Comparison of ENCODE assay signal across 25 cellular contexts in the genomic region with DNA sequence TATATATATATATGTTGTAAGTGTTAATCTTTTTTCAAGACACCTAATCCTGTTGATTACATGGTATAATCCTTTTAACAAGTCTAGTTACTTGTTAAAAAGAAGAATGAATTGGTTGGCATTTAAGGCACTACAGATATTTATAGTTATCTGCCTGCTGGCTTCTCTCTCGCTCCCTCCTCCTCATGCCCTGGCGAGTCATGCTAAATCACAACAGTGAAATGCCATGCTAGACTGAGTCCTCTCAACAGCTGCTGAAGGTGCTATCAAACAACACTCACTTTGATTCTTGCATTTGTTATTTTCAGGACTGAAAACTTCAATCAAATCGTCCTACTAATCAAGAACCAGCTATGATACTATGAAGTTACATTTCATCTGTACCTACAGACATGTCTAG. TPM values are rescaled to one million over a fixed set of nuclear protein-coding genes. Genes with fewer than 3 reads are reported as not detected.
DNase-seq lines count a peak whose midpoint lies in the region; ATAC-seq and TF ChIP-seq lines count a peak whose summit lies in the region.
"Had no signal": no experiment of that assay in that cellular context is flagged by ENCODE, and none has a peak within 500 bp of the region (broad histone marks: within the 10 kb centered on the region; RNA-seq: fewer than 3 reads in every experiment).

No MANE protein-coding gene starts in this region.

- no peak overlapping the region for H3K4me3 ChIP-seq in choroid plexus epithelial cell (ENCODE audit: low read depth, low read length)
- H3K4me3 ChIP-seq: BLaER1, GM12878, sigmoid colon, upper lobe of left lung had no signal

- intact Hi-C loops in left ventricle myocardium superior (cut with micrococcal nuclease) = no loop called here

- no peak for TF ChIP-seq CTCF in choroid plexus epithelial cell (conservative IDR thresholded peaks at IDR 0.05; ENCODE audit: low read depth, low read length)

- DNase-seq in LHCN-M2 (ENCODE audit: low read depth) = peak; percentile 72
- peak; percentile 13 for DNase-seq in choroid plexus epithelial cell (ENCODE audit: low read depth)
- DNase-seq in left ventricle myocardium superior = peak; percentile 33
- DNase-seq in superior temporal gyrus (ENCODE audit: extremely low spot score) = peak; percentile 44
- no peak for DNase-seq in activated effector memory CD4-positive, alpha-beta T cell treated with anti-CD3 and anti-CD28 coated beads, Interleukin-2, amount 50 U/mL, for 16 hours
- DNase-seq in SHP77 treated with DMSO at 0.1 percent for 48 hours (lab: John Stamatoyannopoulos, UW) = no peak
- DNase-seq: activated naive CD8-positive, alpha-beta T cell treated with anti-CD3 and anti-CD28 coated beads for 36 hours; brain microvascular endothelial cell; Calu3; dermis blood vessel endothelial cell; NCI-H1436 treated with DMSO at 0.1 percent for 48 hours; OCI-M1; sigmoid colon; SK-N-SH; stimulated activated naive CD8-positive, alpha-beta T cell treated with anti-CD3 and anti-CD28 coated beads, Interleukin-15, Interleukin-2, amounts not matched to agents 100 U/mL and 50 U/mL, for 24 hours; T-helper 9 cell; upper lobe of left lung had no signal

- ATAC-seq in left ventricle myocardium superior (peak; percentile 67), HG03196 (IDR thresholded peaks at IDR 0.05; ENCODE audit: unreplicated experiment) (no peak)
- ATAC-seq: activated CD4-positive, CD25-positive, alpha-beta regulatory T cell treated with anti-CD3 and anti-CD28 coated beads, Interleukin-2, amount 50 U/mL, for 24 hours; GM12878; stimulated activated naive CD8-positive, alpha-beta T cell treated with anti-CD3 and anti-CD28 coated beads, Interleukin-15, Interleukin-2, amounts not matched to agents 100 U/mL and 50 U/mL, for 24 hours had no signal

RNA-seq across cellular contexts. Expression of a gene that starts 15.4 kb away (rescaled TPM):
- total RNA-seq in LHCN-M2 (2014; rRNA removed) = 0.06 TPM in 1 of 2 replicates, not detected in the other
- not detected for polyA plus RNA-seq in LHCN-M2 (2012)
- total RNA-seq in left ventricle myocardium superior = 826 TPM
- total RNA-seq: activated naive CD8-positive, alpha-beta T cell treated with anti-CD3 and anti-CD28 coated beads for 36 hours; Calu3; dermis blood vessel endothelial cell; endothelial cell of umbilical vein; glomerular endothelial cell; GM12878; lung microvascular endothelial cell; omental fat pad; sigmoid colon had no signal
- polyA plus RNA-seq: endothelial cell of umbilical vein, GM12878, SK-N-SH had no signal

RNA-seq across cellular contexts. Expression of a gene that starts 31.2 kb away (rescaled TPM):
- total RNA-seq in LHCN-M2 (2014; rRNA removed) (25.8 and 35.5 TPM in 2 replicates), left ventricle myocardium superior (15.5 TPM)
- polyA plus RNA-seq in LHCN-M2 (2012) = 10.8 TPM

Comparison
In these comparisons a context has a peak if more than half of its experiments do, and no peak if none do; other contexts are left out.
1. DNase-seq: peak in LHCN-M2 (single experiment), choroid plexus epithelial cell (single experiment), left ventricle myocardium superior (single experiment) and superior temporal gyrus (single experiment); none in activated effector memory CD4-positive, alpha-beta T cell treated with anti-CD3 and anti-CD28 coated beads, Interleukin-2, amount 50 U/mL, for 16 hours (single experiment) and SHP77 treated with DMSO at 0.1 percent for 48 hours (single experiment).
2. RNA of a gene that starts 15.4 kb away (total RNA-seq): 826 TPM in left ventricle myocardium superior (single experiment); 0.06 TPM in LHCN-M2; every median in the first group is over 100 times any median in the second.